In the genomic region with DNA sequence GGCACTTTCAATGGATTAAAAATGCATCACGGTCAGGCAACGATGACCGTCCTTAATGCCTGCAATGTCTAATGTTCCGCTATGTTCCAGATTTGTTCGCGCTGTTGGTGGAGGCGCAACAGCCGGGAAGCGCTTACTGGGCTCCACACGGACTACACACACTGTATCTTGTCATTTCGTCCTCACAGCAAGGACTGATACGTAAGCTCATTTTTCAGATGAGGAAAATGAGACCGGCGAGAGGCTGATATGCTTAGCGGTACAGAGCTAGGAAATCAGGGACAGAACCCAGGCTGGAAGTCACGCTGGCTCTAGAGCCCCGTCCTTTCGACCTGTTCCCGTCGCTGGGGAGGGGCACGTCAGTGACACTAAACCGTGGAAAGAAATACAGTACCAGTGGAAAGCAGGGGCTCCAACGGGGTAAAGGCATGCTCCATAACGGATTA, we compare ENCODE assay signal across 8 cellular contexts. TPM values are rescaled to one million over a fixed set of nuclear protein-coding genes. Genes with fewer than 3 reads are reported as not detected.
DNase-seq lines count a peak whose midpoint lies in the region; ATAC-seq and TF ChIP-seq lines count a peak whose summit lies in the region.

No MANE protein-coding gene starts in this region.

- peaks cover 20% of the 10 kb centered on the region for H3K4me1 Mint-ChIP-seq in brain

- TF ChIP-seq CTCF in brain (conservative IDR thresholded peaks at IDR 0.05) (no peak), sigmoid colon (IDR thresholded peaks at IDR 0.05) (no peak)

- intact Hi-C loops in sigmoid colon (cut with DNase I): loop anchor here (10.0 kb wide), 1 partner anchor 930 kb away; the partner anchor contains the start of gene TCAF1

- H3K36me3 ChIP-seq in sigmoid colon: no peaks in the 10 kb centered on the region

- H3K27ac ChIP-seq in sigmoid colon: peak overlapping the region; percentile 93 to 97 (median 96)

- H3K4me3 ChIP-seq in iPS-11a (ENCODE audit: low read depth, low read length): peak overlapping the region; percentile 58
- peak overlapping the region; percentile 52 to 93 (median 73) for H3K4me3 ChIP-seq in sigmoid colon

- TF ChIP-seq EP300 in sigmoid colon (IDR thresholded peaks at IDR 0.05): no peak

- peak overlapping the region; percentile 96 to 99 (median 98) for H3K4me3 Mint-ChIP-seq in brain

- H3K4me1 ChIP-seq in sigmoid colon: peaks cover 0 to 15% (median 8%) of the 10 kb centered on the region in 4 donors

- DNase-seq in GDM1 (lab: John Stamatoyannopoulos, UW) (peak; percentile 27), HuH-7 (ENCODE audit: low spot score) (peak; percentile 33), SHP77 treated with DMSO at 0.1 percent for 48 hours (lab: John Stamatoyannopoulos, UW) (peak; percentile 42), sigmoid colon (peak; percentile 70), NCI-H2029 (lab: John Stamatoyannopoulos, UW) (no peak)

- H3K9me3 ChIP-seq in sigmoid colon: no peaks in the 10 kb centered on the region

- 0% methylated on average over 24 of the region's 24 CpGs for WGBS in sigmoid colon, 2 donors

- no peaks in the 10 kb centered on the region for H3K27me3 ChIP-seq in sigmoid colon

- peaks cover 4 to 9% (median 5%) of the 10 kb centered on the region in 5 experiments for H3K9me3 Mint-ChIP-seq in brain

- ATAC-seq in GM21529 (IDR thresholded peaks at IDR 0.05; ENCODE audit: unreplicated experiment): peak; percentile 31

- H3K36me3 Mint-ChIP-seq in brain: peaks cover 6% of the 10 kb centered on the region

- TF ChIP-seq POLR2A in sigmoid colon (IDR thresholded peaks at IDR 0.05): no peak

- peaks cover 12% of the 10 kb centered on the region for H3K27me3 Mint-ChIP-seq in brain

- peak overlapping the region; percentile 99 for H3K27ac Mint-ChIP-seq in brain

RNA-seq across cellular contexts. Expression of gene TPK1, which starts 0.7 kb away (rescaled TPM):
- polyA plus RNA-seq in brain (ENCODE audit: insufficient read depth, low read depth, low replicate concordance) (0.70 TPM), sigmoid colon (10 to 100 TPM in 2 of 3 donors, 1 to 10 TPM in 1; 6.0 to 13.4 (median 11.3) TPM)
- 10 to 100 TPM in 1 of 4 donors, 1 to 10 TPM in 3; 4.1 to 14.3 (median 6.8) TPM for total RNA-seq in sigmoid colon
